39 cellular contexts compared by ENCODE assay signal in genomic region chr15:83554558-83554957, GRCh38.
"Had no signal": no experiment of that assay in that cellular context is flagged by ENCODE, and none has a peak within 500 bp of the region (broad histone marks: within the 10 kb centered on the region; RNA-seq: fewer than 3 reads in every experiment).

No MANE protein-coding gene starts in this region.

- H3K36me3 Mint-ChIP-seq: activated naive CD4-positive, alpha-beta T cell treated with anti-CD3 and anti-CD28 coated beads, Interleukin-2, amount 10 ng/mL, durations not matched to agents 7 days and 5 days; activated naive CD4-positive, alpha-beta T cell treated with anti-CD3 and anti-CD28 coated beads, Interleukin-2, amount 50 U/mL, for 24 hours; activated naive CD4-positive, alpha-beta T cell treated with anti-CD3 and anti-CD28 coated beads, Interleukin-2, amount 50 U/mL, for 72 hours; activated naive CD8-positive, alpha-beta T cell; activated naive CD8-positive, alpha-beta T cell treated with anti-CD3 and anti-CD28 coated beads for 36 hours; activated naive CD8-positive, alpha-beta T cell treated with anti-CD3 and anti-CD28 coated beads, Interleukin-2, amount 10 ng/mL, durations not matched to agents 7 days and 5 days; brain had no signal

- FAIRE-seq: astrocyte, bronchial epithelial cell had no signal

- H3K4me1 Mint-ChIP-seq: activated naive CD4-positive, alpha-beta T cell treated with anti-CD3 and anti-CD28 coated beads, Interleukin-2, amount 10 ng/mL, durations not matched to agents 7 days and 5 days; activated naive CD4-positive, alpha-beta T cell treated with anti-CD3 and anti-CD28 coated beads, Interleukin-2, amount 50 U/mL, for 24 hours; activated naive CD8-positive, alpha-beta T cell treated with anti-CD3 and anti-CD28 coated beads, Interleukin-2, amount 50 U/mL, for 24 hours; activated T-helper 17 cell treated with anti-CD3 and anti-CD28 coated beads, Interleukin-2, amount 50 U/mL, for 72 hours; central memory CD8-positive, alpha-beta T cell had no signal

- H3K27ac ChIP-seq: adrenal gland, ascending aorta, body of pancreas, brain microvascular endothelial cell, breast epithelium, cardiac muscle cell had no signal

- H3K9me3 Mint-ChIP-seq: activated naive CD4-positive, alpha-beta T cell treated with anti-CD3 and anti-CD28 coated beads for 36 hours; activated naive CD4-positive, alpha-beta T cell treated with anti-CD3 and anti-CD28 coated beads, Interleukin-2, amount 10 ng/mL, durations not matched to agents 7 days and 5 days; activated naive CD4-positive, alpha-beta T cell treated with anti-CD3 and anti-CD28 coated beads, Interleukin-2, amount 50 U/mL, for 24 hours; activated naive CD4-positive, alpha-beta T cell treated with anti-CD3 and anti-CD28 coated beads, Interleukin-2, amount 50 U/mL, for 72 hours; activated naive CD8-positive, alpha-beta T cell treated with anti-CD3 and anti-CD28 coated beads for 36 hours; activated naive CD8-positive, alpha-beta T cell treated with anti-CD3 and anti-CD28 coated beads, Interleukin-2, amount 10 ng/mL, durations not matched to agents 7 days and 5 days; activated naive CD8-positive, alpha-beta T cell treated with anti-CD3 and anti-CD28 coated beads, Interleukin-2, amount 50 U/mL, for 24 hours; activated T-cell treated with anti-CD3 and anti-CD28 coated beads, Interleukin-2, amount 50 U/mL, for 24 hours; activated T-cell treated with anti-CD3 and anti-CD28 coated beads, Interleukin-2, amount 50 U/mL, for 4 hours; activated T-cell treated with anti-CD3 and anti-CD28 coated beads, Interleukin-2, amount 50 U/mL, for 72 hours; activated T-helper 1 cell treated with anti-CD3 and anti-CD28 coated beads, Interleukin-12 subunit alpha, Interleukin-12 subunit beta, Interleukin-2, Interleukin-4 antibody, amounts not matched to agents 30 ng/mL and 10 ng/mL and 1 ng/mL, durations not matched to agents 14 hours and 24 hours and 36 hours; activated T-helper 17 cell treated with anti-CD3 and anti-CD28 coated beads, Interleukin-2, amount 50 U/mL, for 72 hours; activated T-helper 2 cell treated with anti-CD3 and anti-CD28 coated beads, Interferon-gamma antibody, Interleukin-2, Interleukin-4, amounts not matched to agents 10 μg/mL and 5 μg/mL and 100 μg/mL, durations not matched to agents 14 hours and 24 hours and 36 hours; central memory CD8-positive, alpha-beta T cell had no signal

- H3K36me3 ChIP-seq: adrenal gland, ascending aorta, brain microvascular endothelial cell, breast epithelium, cardiac muscle cell had no signal

- H3K4me3 ChIP-seq: adrenal gland, ascending aorta, body of pancreas, breast epithelium, cardiac muscle cell had no signal

- H3K27me3 Mint-ChIP-seq: activated naive CD4-positive, alpha-beta T cell treated with anti-CD3 and anti-CD28 coated beads, Interleukin-2, amount 10 ng/mL, durations not matched to agents 7 days and 5 days had no signal

- H3K4me3 Mint-ChIP-seq: activated naive CD4-positive, alpha-beta T cell treated with anti-CD3 and anti-CD28 coated beads for 36 hours; activated naive CD4-positive, alpha-beta T cell treated with anti-CD3 and anti-CD28 coated beads, Interleukin-2, amount 10 ng/mL, durations not matched to agents 7 days and 5 days; activated naive CD4-positive, alpha-beta T cell treated with anti-CD3 and anti-CD28 coated beads, Interleukin-2, amount 50 U/mL, for 24 hours; activated naive CD8-positive, alpha-beta T cell; activated naive CD8-positive, alpha-beta T cell treated with anti-CD3 and anti-CD28 coated beads for 36 hours; activated naive CD8-positive, alpha-beta T cell treated with anti-CD3 and anti-CD28 coated beads, Interleukin-2, amount 10 ng/mL, durations not matched to agents 7 days and 5 days; activated naive CD8-positive, alpha-beta T cell treated with anti-CD3 and anti-CD28 coated beads, Interleukin-2, amount 50 U/mL, for 24 hours; activated T-cell treated with anti-CD3 and anti-CD28 coated beads, Interleukin-2, amount 50 U/mL, for 24 hours; activated T-cell treated with anti-CD3 and anti-CD28 coated beads, Interleukin-2, amount 50 U/mL, for 4 hours; activated T-cell treated with anti-CD3 and anti-CD28 coated beads, Interleukin-2, amount 50 U/mL, for 72 hours; activated T-helper 1 cell treated with anti-CD3 and anti-CD28 coated beads, Interleukin-12 subunit alpha, Interleukin-12 subunit beta, Interleukin-2, Interleukin-4 antibody, amounts not matched to agents 30 ng/mL and 10 ng/mL and 1 ng/mL, durations not matched to agents 14 hours and 24 hours and 36 hours; activated T-helper 17 cell treated with anti-CD3 and anti-CD28 coated beads, Interleukin-2, amount 50 U/mL, for 72 hours; brain; central memory CD8-positive, alpha-beta T cell had no signal

- H3K9me3 ChIP-seq: adrenal gland, ascending aorta, body of pancreas, breast epithelium had no signal

- H3K27ac Mint-ChIP-seq: activated naive CD4-positive, alpha-beta T cell treated with anti-CD3 and anti-CD28 coated beads for 36 hours; activated naive CD4-positive, alpha-beta T cell treated with anti-CD3 and anti-CD28 coated beads, Interleukin-2, amount 10 ng/mL, durations not matched to agents 7 days and 5 days; activated naive CD4-positive, alpha-beta T cell treated with anti-CD3 and anti-CD28 coated beads, Interleukin-2, amount 50 U/mL, for 24 hours; activated naive CD4-positive, alpha-beta T cell treated with anti-CD3 and anti-CD28 coated beads, Interleukin-2, amount 50 U/mL, for 72 hours; activated naive CD8-positive, alpha-beta T cell; activated naive CD8-positive, alpha-beta T cell treated with anti-CD3 and anti-CD28 coated beads for 36 hours; activated naive CD8-positive, alpha-beta T cell treated with anti-CD3 and anti-CD28 coated beads, Interleukin-2, amount 10 ng/mL, durations not matched to agents 7 days and 5 days; activated naive CD8-positive, alpha-beta T cell treated with anti-CD3 and anti-CD28 coated beads, Interleukin-2, amount 50 U/mL, for 24 hours; activated T-cell treated with anti-CD3 and anti-CD28 coated beads, Interleukin-2, amount 50 U/mL, for 24 hours; activated T-cell treated with anti-CD3 and anti-CD28 coated beads, Interleukin-2, amount 50 U/mL, for 72 hours; activated T-helper 1 cell treated with anti-CD3 and anti-CD28 coated beads, Interleukin-12 subunit alpha, Interleukin-12 subunit beta, Interleukin-2, Interleukin-4 antibody, amounts not matched to agents 30 ng/mL and 10 ng/mL and 1 ng/mL, durations not matched to agents 14 hours and 24 hours and 36 hours; activated T-helper 17 cell treated with anti-CD3 and anti-CD28 coated beads, Interleukin-2, amount 50 U/mL, for 72 hours; activated T-helper 2 cell treated with anti-CD3 and anti-CD28 coated beads, Interferon-gamma antibody, Interleukin-2, Interleukin-4, amounts not matched to agents 10 μg/mL and 5 μg/mL and 100 μg/mL, durations not matched to agents 14 hours and 24 hours and 36 hours; brain had no signal

- H3K4me1 ChIP-seq: ascending aorta, body of pancreas, breast epithelium had no signal

- H3K27me3 ChIP-seq: ascending aorta, body of pancreas, brain microvascular endothelial cell, breast epithelium, cardiac muscle cell had no signal

- DNase-seq: activated effector memory CD4-positive, alpha-beta T cell treated with anti-CD3 and anti-CD28 coated beads, Interleukin-2, amount 50 U/mL, for 16 hours; activated effector memory CD4-positive, alpha-beta T cell treated with Interleukin-2 at 50 U/mL for 16 hours; activated gamma-delta T cell; activated gamma-delta T cell treated with Interleukin-2 at 50 U/mL for 16 hours; activated naive CD4-positive, alpha-beta T cell; activated naive CD4-positive, alpha-beta T cell treated with anti-CD3 and anti-CD28 coated beads for 36 hours; activated naive CD4-positive, alpha-beta T cell treated with anti-CD3 and anti-CD28 coated beads, Interleukin-2, amount 10 ng/mL, durations not matched to agents 7 days and 5 days; activated naive CD4-positive, alpha-beta T cell treated with anti-CD3 and anti-CD28 coated beads, Interleukin-2, amount 50 U/mL, for 16 hours; activated naive CD4-positive, alpha-beta T cell treated with Interleukin-2 at 50 U/mL for 16 hours; activated naive CD8-positive, alpha-beta T cell treated with anti-CD3 and anti-CD28 coated beads for 36 hours; activated naive CD8-positive, alpha-beta T cell treated with anti-CD3 and anti-CD28 coated beads, Interleukin-2, amount 10 ng/mL, durations not matched to agents 7 days and 5 days; activated naive CD8-positive, alpha-beta T cell treated with anti-CD3 and anti-CD28 coated beads, Interleukin-2, amount 50 U/mL, for 24 hours; activated T-cell treated with anti-CD3 and anti-CD28 coated beads, Interleukin-2, amount 50 U/mL, for 24 hours; activated T-cell treated with anti-CD3 and anti-CD28 coated beads, Interleukin-2, amount 50 U/mL, for 4 hours; activated T-cell treated with anti-CD3 and anti-CD28 coated beads, Interleukin-2, amount 50 U/mL, for 48 hours; activated T-cell treated with anti-CD3 and anti-CD28 coated beads, Interleukin-2, amount 50 U/mL, for 72 hours; adrenal gland; amniotic stem cell; amygdala; anterior cingulate cortex; aorta; body of pancreas; brain microvascular endothelial cell; caudate nucleus; central memory CD4-positive, alpha-beta T cell; cerebellar nuclear complex had no signal

- ATAC-seq: activated naive CD4-positive, alpha-beta T cell treated with anti-CD3 and anti-CD28 coated beads, Interleukin-2, amount 50 U/mL, for 72 hours; activated naive CD8-positive, alpha-beta T cell treated with anti-CD3 and anti-CD28 coated beads, Interleukin-2, amount 50 U/mL, for 24 hours; activated T-cell treated with anti-CD3 and anti-CD28 coated beads, Interleukin-2, amount 50 U/mL, for 4 hours; activated T-cell treated with anti-CD3 and anti-CD28 coated beads, Interleukin-2, amount 50 U/mL, for 72 hours; activated T-helper 17 cell treated with anti-CD3 and anti-CD28 coated beads, Interleukin-2, amount 50 U/mL, for 72 hours; body of pancreas had no signal
